24 cellular contexts compared by ENCODE assay signal in the genomic region with DNA sequence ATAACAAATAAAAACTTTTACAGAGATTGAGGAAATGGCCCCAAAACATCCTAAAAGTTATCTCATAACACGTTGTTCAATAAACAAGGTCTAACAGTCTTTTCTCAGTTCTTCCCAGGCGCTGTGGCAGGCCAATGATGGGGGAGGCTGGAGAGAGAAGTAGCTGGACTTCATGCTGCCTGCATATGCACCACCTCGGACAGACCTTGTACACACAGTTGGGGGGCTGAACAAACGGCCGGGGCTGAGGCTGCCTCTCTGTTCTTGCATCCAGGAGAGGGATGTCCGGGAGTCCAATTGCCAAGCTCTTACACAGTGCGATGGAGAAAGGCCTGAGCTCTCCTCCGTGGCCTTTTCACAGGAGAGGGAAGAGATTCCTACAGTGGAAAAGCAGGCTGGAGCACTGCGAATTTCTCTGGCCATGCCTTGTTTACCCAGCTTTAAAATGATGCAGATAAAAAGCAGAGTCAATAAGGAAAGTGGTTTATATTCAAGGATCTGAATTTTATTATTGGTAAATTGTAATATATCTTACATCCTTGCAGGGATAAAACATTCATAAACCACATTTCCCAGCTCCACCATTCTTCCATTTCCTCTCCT.
DNase-seq lines count a peak whose midpoint lies in the region; TF ChIP-seq lines count a peak whose summit lies in the region.
"Had no signal": no experiment of that assay in that cellular context is flagged by ENCODE, and none has a peak within 500 bp of the region (broad histone marks: within the 10 kb centered on the region; RNA-seq: fewer than 3 reads in every experiment).

No MANE protein-coding gene starts in this region.

- no peak overlapping the region for H2BK15ac ChIP-seq in H9 (ENCODE audit: low read depth, low read length)

- H3K56ac ChIP-seq in H9 (ENCODE audit: insufficient read length, low read depth, low read length) = no peak overlapping the region

- H4K20me1 ChIP-seq in H9 (ENCODE audit: control insufficient read depth, insufficient read depth, insufficient read length) = no peaks in the 10 kb centered on the region

- no peak overlapping the region for H3K14ac ChIP-seq in H9 (ENCODE audit: insufficient read depth, low read length)

- no peak for TF ChIP-seq EP300 in transverse colon (IDR thresholded peaks at IDR 0.05; ENCODE audit: low read depth)

- H3K4me1 ChIP-seq in transverse colon (peaks cover 0 to 8% (median 0%) of the 10 kb centered on the region in 4 donors), H9 (ENCODE audit: insufficient read depth, low read length) (peaks cover 3% of the 10 kb centered on the region; the same call in 1 of the 2 replicates)
- H3K4me1 ChIP-seq: Peyer's patch had no signal

- no peaks in the 10 kb centered on the region for H3K23me2 ChIP-seq in H9 (ENCODE audit: insufficient read length, low read depth, low read length, poor library complexity, severe bottlenecking)

- no peak overlapping the region for H3K18ac ChIP-seq in H9 (ENCODE audit: insufficient read length, low read depth, low read length)

- H3K9me3 Mint-ChIP-seq in MCF 10A (ENCODE audit: unreplicated experiment) (no peaks in the 10 kb centered on the region), mesothelial cell of epicardium (peaks cover 26% of the 10 kb centered on the region), H9 (peaks cover 23 to 25% of the 10 kb centered on the region in 2 experiments)
- H3K9me3 Mint-ChIP-seq in activated T-helper 2 cell treated with anti-CD3 and anti-CD28 coated beads, Interferon-gamma antibody, Interleukin-2, Interleukin-4, amounts not matched to agents 10 μg/mL and 5 μg/mL and 100 μg/mL, durations not matched to agents 14 hours and 24 hours and 36 hours = peaks cover 35% of the 10 kb centered on the region

- no peak overlapping the region for H3K4me2 ChIP-seq in H9 (ENCODE audit: insufficient read depth, insufficient read length, low read length)

- H3K79me2 ChIP-seq in H9 (ENCODE audit: insufficient read depth, low read length) = no peaks in the 10 kb centered on the region

- H3K9me3 ChIP-seq in transverse colon (peaks cover 5 to 16% of the 10 kb centered on the region in 2 donors), H9 (ENCODE audit: control insufficient read depth, low read depth, low read length) (peaks cover 19% of the 10 kb centered on the region)

- H3K27me3 ChIP-seq in transverse colon (no peaks in the 10 kb centered on the region), H9 (ENCODE audit: insufficient read depth, low read length) (no peaks in the 10 kb centered on the region)
- H3K27me3 ChIP-seq: heart left ventricle, neutrophil, Peyer's patch had no signal

- H3K27me3 Mint-ChIP-seq in MCF 10A (ENCODE audit: insufficient read depth, unreplicated experiment) (no peaks in the 10 kb centered on the region), mesothelial cell of epicardium (ENCODE audit: low read depth) (no peaks in the 10 kb centered on the region), H9 (ENCODE audit: low read depth) (no peaks in the 10 kb centered on the region; the same call in 1 of the 2 replicates)
- H3K27me3 Mint-ChIP-seq in activated T-helper 2 cell treated with anti-CD3 and anti-CD28 coated beads, Interferon-gamma antibody, Interleukin-2, Interleukin-4, amounts not matched to agents 10 μg/mL and 5 μg/mL and 100 μg/mL, durations not matched to agents 14 hours and 24 hours and 36 hours (ENCODE audit: low read depth) = no peaks in the 10 kb centered on the region
- H3K27me3 Mint-ChIP-seq: type B pancreatic cell had no signal

- no peak overlapping the region for H2BK120ac ChIP-seq in H9 (ENCODE audit: low read depth, low read length, poor library complexity, severe bottlenecking)

- H4K8ac ChIP-seq in H9 (replicated peaks; ENCODE audit: insufficient read length, low read depth, low read length) = no peak overlapping the region

- H4K5ac ChIP-seq in H9 (ENCODE audit: insufficient read length, low read depth, low read length) = no peak overlapping the region

- no peaks in the 10 kb centered on the region for H3K36me3 ChIP-seq in transverse colon
- H3K36me3 ChIP-seq: heart left ventricle, neutrophil, Peyer's patch had no signal

- H3K79me1 ChIP-seq in H9 (ENCODE audit: insufficient read depth, low read depth, low read length, poor library complexity, severe bottlenecking) = no peaks in the 10 kb centered on the region

- no peak overlapping the region for H2BK5ac ChIP-seq in H9 (ENCODE audit: insufficient read length, low read length)

- no peak overlapping the region for H2BK20ac ChIP-seq in H9 (ENCODE audit: low read depth, low read length, poor library complexity, severe bottlenecking)

- H3K4me3 ChIP-seq in transverse colon = no peak overlapping the region
- H3K4me3 ChIP-seq: GM23248, heart left ventricle, Peyer's patch had no signal

- no peak overlapping the region for H3K27ac Mint-ChIP-seq in MCF 10A (ENCODE audit: low read depth, unreplicated experiment)
- peak overlapping the region; percentile 36 for H3K27ac Mint-ChIP-seq in mesothelial cell of epicardium
- no peak overlapping the region for H3K27ac Mint-ChIP-seq in activated T-helper 2 cell treated with anti-CD3 and anti-CD28 coated beads, Interferon-gamma antibody, Interleukin-2, Interleukin-4, amounts not matched to agents 10 μg/mL and 5 μg/mL and 100 μg/mL, durations not matched to agents 14 hours and 24 hours and 36 hours
- H3K27ac Mint-ChIP-seq in H9 = peak overlapping the region in 1 of 3 experiments; percentile 91; a peak in 1 of 7 replicates
- H3K27ac Mint-ChIP-seq: activated CD4-positive, alpha-beta memory T cell treated with anti-CD3 and anti-CD28 coated beads for 36 hours; brain; stimulated activated naive CD8-positive, alpha-beta T cell treated with anti-CD3 and anti-CD28 coated beads, Interleukin-15, amount 100 ng/mL, for 72 hours; type B pancreatic cell had no signal

- CTCF ChIA-PET in MCF 10A (lab: Yijun Ruan, JAX) = interaction anchor here (0.7 to 1.1 kb wide), 4 partner anchors 9 to 73 kb away, joined by 3 to 5 read pairs (median 4); no protein-coding TSS in a partner anchor

- H3K27ac ChIP-seq in VCaP (peak overlapping the region; percentile 91), transverse colon (no peak overlapping the region), H9 (ENCODE audit: insufficient read length, low read depth, low read length) (no peak overlapping the region)
- H3K27ac ChIP-seq: GM23248, heart left ventricle, neutrophil, Peyer's patch had no signal

- no peak overlapping the region for H3K4ac ChIP-seq in H9 (ENCODE audit: low read depth, low read length)

- H3K4me3 Mint-ChIP-seq in MCF 10A (ENCODE audit: unreplicated experiment) (no peak overlapping the region), mesothelial cell of epicardium (no peak overlapping the region), H9 (no peak overlapping the region)
- no peak overlapping the region for H3K4me3 Mint-ChIP-seq in activated T-helper 2 cell treated with anti-CD3 and anti-CD28 coated beads, Interferon-gamma antibody, Interleukin-2, Interleukin-4, amounts not matched to agents 10 μg/mL and 5 μg/mL and 100 μg/mL, durations not matched to agents 14 hours and 24 hours and 36 hours (ENCODE audit: low read depth)
- H3K4me3 Mint-ChIP-seq: activated CD4-positive, alpha-beta memory T cell treated with anti-CD3 and anti-CD28 coated beads for 36 hours; brain; stimulated activated naive CD8-positive, alpha-beta T cell treated with anti-CD3 and anti-CD28 coated beads, Interleukin-15, amount 100 ng/mL, for 72 hours; type B pancreatic cell had no signal

- no peaks in the 10 kb centered on the region for H3K36me3 Mint-ChIP-seq in MCF 10A (ENCODE audit: insufficient read depth, unreplicated experiment)
- peaks cover 15% of the 10 kb centered on the region for H3K36me3 Mint-ChIP-seq in mesothelial cell of epicardium
- peaks cover 33% of the 10 kb centered on the region for H3K36me3 Mint-ChIP-seq in activated T-helper 2 cell treated with anti-CD3 and anti-CD28 coated beads, Interferon-gamma antibody, Interleukin-2, Interleukin-4, amounts not matched to agents 10 μg/mL and 5 μg/mL and 100 μg/mL, durations not matched to agents 14 hours and 24 hours and 36 hours (ENCODE audit: low read depth)
- peaks cover 21 to 30% (median 24%) of the 10 kb centered on the region in 3 experiments for H3K36me3 Mint-ChIP-seq in H9 (ENCODE audit: insufficient read depth in 1 of 3, low read depth in 3 of 3)
- H3K36me3 Mint-ChIP-seq: type B pancreatic cell had no signal

- POLR2A ChIA-PET in MCF 10A (lab: Yijun Ruan, JAX) = interaction anchor here (0.7 to 1.0 kb wide), 2 partner anchors 10 to 1106 kb away, joined by 3 to 5 read pairs; no protein-coding TSS in a partner anchor

- H3T11ph ChIP-seq in H9 (ENCODE audit: low read length) = no peak overlapping the region

- no peak overlapping the region for H3K9ac ChIP-seq in H9 (ENCODE audit: extremely low read depth, insufficient read length, low read length)
- H3K9ac ChIP-seq: GM23248 had no signal

- in situ Hi-C loops in T47D (cut with HindIII; ENCODE audit: low pct_unique_long_range_greater_than_20kb, low sequenced_read_pairs) (no loop called here), transverse colon (cut with MboI; ENCODE audit: low pct_ligation_motif_present in 1 of 4, low pct_unique_long_range_greater_than_20kb in 1 of 4, low sequenced_read_pairs in 3 of 4) (no loop called here)

- H3K23ac ChIP-seq in H9 (ENCODE audit: insufficient read length, low read depth, low read length) = no peak overlapping the region

- TF ChIP-seq CTCF in MCF 10A (IDR thresholded peaks at IDR 0.05; ENCODE audit: unreplicated experiment) = no peak
- no peak for TF ChIP-seq CTCF in VCaP (conservative IDR thresholded peaks at IDR 0.05)
- TF ChIP-seq CTCF in mesothelial cell of epicardium (IDR thresholded peaks at IDR 0.05; ENCODE audit: unreplicated experiment) = no peak
- TF ChIP-seq CTCF in transverse colon (IDR thresholded peaks at IDR 0.05) = no peak
- no peak for TF ChIP-seq CTCF in H9 (conservative IDR thresholded peaks at IDR 0.05)

- H4K91ac ChIP-seq in H9 (ENCODE audit: insufficient read length, low read depth, low read length) = no peak overlapping the region

- TF ChIP-seq POLR2A in transverse colon (IDR thresholded peaks at IDR 0.05) (no peak), erythroblast (IDR thresholded peaks at IDR 0.05; ENCODE audit: low read length) (no peak)

- no peak overlapping the region for H2BK12ac ChIP-seq in H9 (ENCODE audit: insufficient read length, low read depth, low read length)

- BruUV-seq in MCF 10A (replicated peaks; lab: Mats Ljungman, UMichigan) = no TSS peak

- intact Hi-C loops in MCF 10A (cut with micrococcal nuclease) = no loop called here
- intact Hi-C loops in transverse colon (cut with DNase I; ENCODE audit: low total_unique reads) = no loop called here
- intact Hi-C loops in activated T-helper 2 cell treated with anti-CD3 and anti-CD28 coated beads, Interferon-gamma antibody, Interleukin-2, Interleukin-4, amounts not matched to agents 10 μg/mL and 5 μg/mL and 100 μg/mL, durations not matched to agents 14 hours and 24 hours and 36 hours (cut with micrococcal nuclease) = no loop called here

- no peak overlapping the region for H2AK5ac ChIP-seq in H9 (ENCODE audit: insufficient read length, low read length)

- H2AFZ ChIP-seq in H9 (ENCODE audit: low read length) = no peak overlapping the region
- H2AFZ ChIP-seq: GM23248 had no signal

- DNase-seq in T47D (ENCODE audit: low read depth in 1 of 2, low spot score in 1 of 2) (peak; percentile 59 to 93), MCF 10A (ENCODE audit: unreplicated experiment) (no peak), mesothelial cell of epicardium (ENCODE audit: low spot score in 2 of 2, unreplicated experiment in 2 of 2) (no peak), transverse colon (peak; percentile 11), H9 (no peak), erythroblast (lab: John Stamatoyannopoulos, UW) (no peak)
- DNase-seq in activated T-helper 2 cell treated with anti-CD3 and anti-CD28 coated beads, Interferon-gamma antibody, Interleukin-2, Interleukin-4, amounts not matched to agents 10 μg/mL and 5 μg/mL and 100 μg/mL, durations not matched to agents 14 hours and 24 hours and 36 hours (ENCODE audit: low spot score) = no peak
- DNase-seq: ACHN; activated CD4-positive, alpha-beta memory T cell treated with anti-CD3 and anti-CD28 coated beads for 36 hours; activated effector memory CD4-positive, alpha-beta T cell treated with anti-CD3 and anti-CD28 coated beads, Interleukin-2, amount 50 U/mL, for 16 hours; DMS53; GM23248; heart left ventricle; NCI-H1092 treated with DMSO at 0.1 percent for 48 hours; NCI-H2029 treated with DMSO at 0.1 percent for 48 hours; NCI-H2227 treated with DMSO at 0.1 percent for 48 hours; NCI-H69; Peyer's patch; SHP77 treated with DMSO at 0.1 percent for 48 hours; stimulated activated naive CD8-positive, alpha-beta T cell treated with anti-CD3 and anti-CD28 coated beads, Interleukin-15, amount 100 ng/mL, for 72 hours had no signal

- H3K4me1 Mint-ChIP-seq in MCF 10A (ENCODE audit: insufficient read depth, unreplicated experiment) (no peaks in the 10 kb centered on the region), mesothelial cell of epicardium (peaks cover 20% of the 10 kb centered on the region), H9 (peaks cover 13 to 17% of the 10 kb centered on the region in 2 experiments)
- peaks cover 30% of the 10 kb centered on the region for H3K4me1 Mint-ChIP-seq in activated T-helper 2 cell treated with anti-CD3 and anti-CD28 coated beads, Interferon-gamma antibody, Interleukin-2, Interleukin-4, amounts not matched to agents 10 μg/mL and 5 μg/mL and 100 μg/mL, durations not matched to agents 14 hours and 24 hours and 36 hours (ENCODE audit: low read depth)

- 52 to 53% methylated on average over 2 to 9 of the region's 9 CpGs for WGBS in transverse colon (ENCODE audit: low coverage in 1 of 2), 2 donors
- WGBS in H9 (ENCODE audit: extremely low coverage, insufficient read length, low lambda C conversion rate) = no CpG with 5 or more reads among the region's 9 CpGs

Comparison
In these comparisons a context has a peak if more than half of its experiments do, and no peak if none do; other contexts are left out.
1. DNase-seq: peak in T47D (2 of 2) and transverse colon (single experiment); none in MCF 10A (single experiment), mesothelial cell of epicardium (0 of 2), activated T-helper 2 cell treated with anti-CD3 and anti-CD28 coated beads, Interferon-gamma antibody, Interleukin-2, Interleukin-4, amounts not matched to agents 10 μg/mL and 5 μg/mL and 100 μg/mL, durations not matched to agents 14 hours and 24 hours and 36 hours (single experiment), H9 (single experiment) and erythroblast (0 of 2).